22 cellular contexts compared by ENCODE assay signal in the genomic region with DNA sequence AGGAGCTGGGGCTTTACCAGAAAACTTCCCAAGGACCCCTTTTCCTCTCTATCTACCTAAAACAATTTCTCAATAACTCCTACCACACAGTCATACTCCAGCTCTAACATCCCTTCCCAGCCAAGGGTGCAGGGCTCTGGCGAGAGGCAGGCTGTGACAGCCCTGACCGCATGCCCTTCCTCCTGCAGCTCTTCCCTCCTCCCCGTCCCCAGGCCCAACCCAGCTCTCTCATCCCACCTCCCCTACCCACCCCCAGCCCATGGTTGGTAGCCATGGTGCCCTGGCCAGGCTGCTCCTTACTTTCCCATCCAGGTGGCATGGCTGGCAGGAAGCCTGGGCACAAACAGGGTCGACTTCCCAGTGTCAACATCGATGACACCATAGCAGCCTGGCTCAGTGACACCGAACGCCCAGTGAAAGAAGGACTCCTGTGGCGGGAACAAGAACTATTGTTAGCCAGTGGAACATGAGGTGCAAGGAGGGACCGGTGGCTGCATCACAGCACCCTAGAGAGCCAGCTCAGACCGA.
"Had no signal": no experiment of that assay in that cellular context is flagged by ENCODE, and none has a peak within 500 bp of the region (broad histone marks: within the 10 kb centered on the region; RNA-seq: fewer than 3 reads in every experiment).

No MANE protein-coding gene starts in this region.

- H3K27ac Mint-ChIP-seq: activated CD8-positive, alpha-beta T cell treated with anti-CD3 and anti-CD28 coated beads, Interleukin-2, amount 10 ng/mL, durations not matched to agents 7 days and 5 days; activated naive CD4-positive, alpha-beta T cell treated with anti-CD3 and anti-CD28 coated beads, Interleukin-2, amount 50 U/mL, for 24 hours; activated T-helper 1 cell treated with anti-CD3 and anti-CD28 coated beads, Interleukin-12 subunit alpha, Interleukin-12 subunit beta, Interleukin-2, Interleukin-4 antibody, amounts not matched to agents 30 ng/mL and 10 ng/mL and 1 ng/mL, durations not matched to agents 14 hours and 24 hours and 36 hours; progenitor cell of endocrine pancreas had no signal

- DNase-seq: activated CD4-positive, alpha-beta T cell treated with anti-CD3 and anti-CD28 coated beads, Interleukin-2, amount 10 ng/mL, durations not matched to agents 7 days and 5 days; activated CD4-positive, CD25-positive, alpha-beta regulatory T cell treated with anti-CD3 and anti-CD28 coated beads, Interleukin-2, amount 50 U/mL, for 72 hours; activated CD8-positive, alpha-beta T cell treated with anti-CD3 and anti-CD28 coated beads, Interleukin-2, amount 10 ng/mL, durations not matched to agents 7 days and 5 days; activated gamma-delta T cell; anterior cingulate cortex; central memory CD4-positive, alpha-beta T cell; effector memory CD4-positive, alpha-beta T cell; foreskin keratinocyte; kidney; lower lobe of right lung; naive B cell; retina; spleen; stimulated activated CD4-positive, alpha-beta T cell treated with anti-CD3 and anti-CD28 coated beads, Interleukin-4, amount 100 ng/mL, for 1 hour; stimulated activated naive CD4-positive, alpha-beta T cell; testis had no signal

- H3K27me3 ChIP-seq: foreskin keratinocyte, spleen, testis, vagina had no signal

- H3K27ac ChIP-seq: foreskin keratinocyte, lower lobe of right lung, spleen, testis, vagina, VCaP had no signal

- H3K4me3 Mint-ChIP-seq: activated CD4-positive, alpha-beta T cell treated with anti-CD3 and anti-CD28 coated beads, Interleukin-2, amount 10 ng/mL, durations not matched to agents 7 days and 5 days; activated CD8-positive, alpha-beta T cell treated with anti-CD3 and anti-CD28 coated beads, Interleukin-2, amount 10 ng/mL, durations not matched to agents 7 days and 5 days; activated naive CD4-positive, alpha-beta T cell treated with anti-CD3 and anti-CD28 coated beads, Interleukin-2, amount 50 U/mL, for 24 hours; activated T-helper 1 cell treated with anti-CD3 and anti-CD28 coated beads, Interleukin-12 subunit alpha, Interleukin-12 subunit beta, Interleukin-2, Interleukin-4 antibody, amounts not matched to agents 30 ng/mL and 10 ng/mL and 1 ng/mL, durations not matched to agents 14 hours and 24 hours and 36 hours; naive B cell; neural crest cell had no signal

- FAIRE-seq: kidney had no signal

- H3K4me1 ChIP-seq: foreskin keratinocyte, lower lobe of right lung, vagina had no signal

- H3K4me3 ChIP-seq: lower lobe of right lung, spleen, testis, vagina had no signal

- H3K9me3 Mint-ChIP-seq: activated CD4-positive, alpha-beta T cell treated with anti-CD3 and anti-CD28 coated beads, Interleukin-2, amount 10 ng/mL, durations not matched to agents 7 days and 5 days; activated naive CD4-positive, alpha-beta T cell treated with anti-CD3 and anti-CD28 coated beads, Interleukin-2, amount 50 U/mL, for 24 hours; neural crest cell had no signal

- H3K27me3 Mint-ChIP-seq: activated CD4-positive, alpha-beta T cell treated with anti-CD3 and anti-CD28 coated beads, Interleukin-2, amount 10 ng/mL, durations not matched to agents 7 days and 5 days; activated naive CD4-positive, alpha-beta T cell treated with anti-CD3 and anti-CD28 coated beads, Interleukin-2, amount 50 U/mL, for 24 hours; naive B cell; progenitor cell of endocrine pancreas had no signal

- H3K9me3 ChIP-seq: lower lobe of right lung, spleen, testis, vagina had no signal

- H3K4me1 Mint-ChIP-seq: activated naive CD4-positive, alpha-beta T cell treated with anti-CD3 and anti-CD28 coated beads, Interleukin-2, amount 50 U/mL, for 24 hours; neural crest cell had no signal
